Comparison of ENCODE assay signal across 1 cellular context in the genomic region with DNA sequence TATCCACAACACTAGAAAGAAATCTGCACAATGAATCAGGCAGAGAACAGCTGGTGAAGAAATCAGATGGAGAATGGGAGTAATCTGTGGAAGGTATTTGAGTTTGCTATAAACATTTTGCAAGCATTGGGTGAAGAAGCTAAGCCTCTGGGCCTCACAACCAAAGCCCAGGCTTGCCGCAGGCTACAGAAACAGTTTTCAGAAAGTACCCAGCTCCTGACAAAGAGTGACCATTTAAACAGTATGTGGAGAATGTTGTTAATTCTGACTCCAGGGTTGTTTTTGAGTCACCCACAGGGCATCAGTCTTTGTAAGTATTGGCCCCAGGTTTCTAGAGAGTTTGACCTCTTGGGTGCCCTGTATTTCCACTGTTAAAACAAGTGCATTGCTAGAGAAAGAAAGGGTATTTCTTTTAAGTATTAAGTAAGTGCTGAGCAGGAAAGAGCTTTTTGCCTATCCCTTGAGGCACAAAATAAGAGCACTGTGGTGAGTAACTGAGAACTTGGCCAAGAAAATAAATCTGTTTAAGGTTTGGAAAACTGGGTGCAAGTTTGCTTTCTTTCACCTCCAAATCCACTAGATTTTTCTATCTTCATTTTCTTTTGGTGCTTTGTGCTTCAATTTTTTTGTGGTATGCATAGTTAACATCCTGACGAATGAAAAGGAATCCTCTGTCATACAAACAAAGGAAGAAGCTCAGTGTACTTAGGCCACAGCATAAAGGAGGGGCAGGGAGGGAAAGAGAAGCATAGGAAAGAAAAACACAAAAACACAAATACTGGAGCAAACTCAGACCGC.
TF ChIP-seq lines count a peak whose summit lies in the region.

No MANE protein-coding gene starts in this region.

TF ChIP-seq in SK-N-SH treated with all-trans-retinoic acid at 6 μM for 48 hours, 23 proteins besides CTCF, POLR2A, EP300 and RAD21 (continued from another document):
- TF ChIP-seq, protein P1, sequence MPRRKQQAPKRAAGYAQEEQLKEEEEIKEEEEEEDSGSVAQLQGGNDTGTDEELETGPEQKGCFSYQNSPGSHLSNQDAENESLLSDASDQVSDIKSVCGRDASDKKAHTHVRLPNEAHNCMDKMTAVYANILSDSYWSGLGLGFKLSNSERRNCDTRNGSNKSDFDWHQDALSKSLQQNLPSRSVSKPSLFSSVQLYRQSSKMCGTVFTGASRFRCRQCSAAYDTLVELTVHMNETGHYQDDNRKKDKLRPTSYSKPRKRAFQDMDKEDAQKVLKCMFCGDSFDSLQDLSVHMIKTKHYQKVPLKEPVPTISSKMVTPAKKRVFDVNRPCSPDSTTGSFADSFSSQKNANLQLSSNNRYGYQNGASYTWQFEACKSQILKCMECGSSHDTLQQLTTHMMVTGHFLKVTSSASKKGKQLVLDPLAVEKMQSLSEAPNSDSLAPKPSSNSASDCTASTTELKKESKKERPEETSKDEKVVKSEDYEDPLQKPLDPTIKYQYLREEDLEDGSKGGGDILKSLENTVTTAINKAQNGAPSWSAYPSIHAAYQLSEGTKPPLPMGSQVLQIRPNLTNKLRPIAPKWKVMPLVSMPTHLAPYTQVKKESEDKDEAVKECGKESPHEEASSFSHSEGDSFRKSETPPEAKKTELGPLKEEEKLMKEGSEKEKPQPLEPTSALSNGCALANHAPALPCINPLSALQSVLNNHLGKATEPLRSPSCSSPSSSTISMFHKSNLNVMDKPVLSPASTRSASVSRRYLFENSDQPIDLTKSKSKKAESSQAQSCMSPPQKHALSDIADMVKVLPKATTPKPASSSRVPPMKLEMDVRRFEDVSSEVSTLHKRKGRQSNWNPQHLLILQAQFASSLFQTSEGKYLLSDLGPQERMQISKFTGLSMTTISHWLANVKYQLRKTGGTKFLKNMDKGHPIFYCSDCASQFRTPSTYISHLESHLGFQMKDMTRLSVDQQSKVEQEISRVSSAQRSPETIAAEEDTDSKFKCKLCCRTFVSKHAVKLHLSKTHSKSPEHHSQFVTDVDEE (CRISPR knock-in tag; IDR thresholded peaks at IDR 0.05) = no peak
- TF ChIP-seq ZNF8 (CRISPR knock-in tag; IDR thresholded peaks at IDR 0.05) (no peak), ZFP30 (CRISPR knock-in tag; IDR thresholded peaks at IDR 0.05) (no peak), ISL1 (CRISPR knock-in tag; IDR thresholded peaks at IDR 0.05) (no peak), ZNF565 (CRISPR knock-in tag; conservative IDR thresholded peaks at IDR 0.05; ENCODE audit: low read depth) (no peak), ZFP3 (CRISPR knock-in tag; IDR thresholded peaks at IDR 0.05) (no peak), BACH2 (CRISPR knock-in tag; IDR thresholded peaks at IDR 0.05; ENCODE audit: borderline replicate concordance) (no peak)
- TF ChIP-seq, protein P2, sequence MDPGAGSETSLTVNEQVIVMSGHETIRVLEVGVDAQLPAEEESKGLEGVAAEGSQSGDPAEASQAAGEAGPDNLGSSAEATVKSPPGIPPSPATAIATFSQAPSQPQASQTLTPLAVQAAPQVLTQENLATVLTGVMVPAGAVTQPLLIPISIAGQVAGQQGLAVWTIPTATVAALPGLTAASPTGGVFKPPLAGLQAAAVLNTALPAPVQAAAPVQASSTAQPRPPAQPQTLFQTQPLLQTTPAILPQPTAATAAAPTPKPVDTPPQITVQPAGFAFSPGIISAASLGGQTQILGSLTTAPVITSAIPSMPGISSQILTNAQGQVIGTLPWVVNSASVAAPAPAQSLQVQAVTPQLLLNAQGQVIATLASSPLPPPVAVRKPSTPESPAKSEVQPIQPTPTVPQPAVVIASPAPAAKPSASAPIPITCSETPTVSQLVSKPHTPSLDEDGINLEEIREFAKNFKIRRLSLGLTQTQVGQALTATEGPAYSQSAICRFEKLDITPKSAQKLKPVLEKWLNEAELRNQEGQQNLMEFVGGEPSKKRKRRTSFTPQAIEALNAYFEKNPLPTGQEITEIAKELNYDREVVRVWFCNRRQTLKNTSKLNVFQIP (CRISPR knock-in tag; IDR thresholded peaks at IDR 0.05; ENCODE audit: borderline replicate concordance, low read depth) = no peak
TF ChIP-seq in SK-N-SH treated with all-trans-retinoic acid at 6 μM for 48 hours: peak in this region for 0.
